21 cellular contexts compared by ENCODE assay signal in the genomic region with DNA sequence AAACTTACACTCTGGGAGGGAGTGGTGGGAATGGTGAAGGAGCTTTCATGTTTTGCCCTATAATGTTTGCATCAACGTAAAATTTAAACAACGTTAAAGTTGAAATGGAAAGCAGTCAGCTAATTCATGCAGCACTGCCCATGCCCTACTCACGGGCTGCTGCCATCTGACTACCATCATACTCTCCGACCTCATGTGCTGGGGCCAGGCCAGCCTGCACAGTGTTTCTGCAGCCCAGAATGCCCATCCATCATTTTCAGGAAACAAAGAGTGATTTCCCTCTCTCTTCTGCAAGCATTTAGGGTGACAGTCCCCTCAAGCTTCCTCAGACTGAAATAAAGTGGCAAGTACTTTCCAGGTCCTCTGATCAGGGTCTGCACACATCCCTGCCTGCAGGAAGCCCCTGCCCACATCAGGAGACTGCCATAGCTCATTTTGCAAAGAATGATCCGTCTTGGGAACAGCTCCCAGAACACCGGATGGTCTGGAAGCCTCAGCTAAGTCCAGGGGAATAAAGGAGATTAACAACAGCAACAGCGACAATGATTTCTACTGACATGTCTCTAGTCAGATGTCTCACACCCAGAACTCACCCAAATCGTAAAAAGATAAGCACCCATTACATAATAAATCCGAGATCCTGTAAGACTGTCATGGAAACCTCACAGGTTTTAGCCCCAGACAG.
"Had no signal": no experiment of that assay in that cellular context is flagged by ENCODE, and none has a peak within 500 bp of the region (broad histone marks: within the 10 kb centered on the region; RNA-seq: fewer than 3 reads in every experiment).

No MANE protein-coding gene starts in this region.

- FAIRE-seq: astrocyte, endometrium, TTC549 had no signal

- H3K9me3 ChIP-seq: left ventricle myocardium inferior, neutrophil, thoracic aorta, upper lobe of left lung had no signal

- ATAC-seq: activated T-cell treated with anti-CD3 and anti-CD28 coated beads, Interleukin-2, amount 50 U/mL, for 4 hours; foreskin keratinocyte; right cardiac atrium; T-cell; WTC11 had no signal

- H3K27me3 ChIP-seq: hepatocyte, neutrophil, upper lobe of left lung had no signal

- H3K4me3 ChIP-seq: hepatocyte, left ventricle myocardium inferior, thoracic aorta, upper lobe of left lung had no signal

- DNase-seq: activated naive CD4-positive, alpha-beta T cell; activated T-cell treated with anti-CD3 and anti-CD28 coated beads, Interleukin-2, amount 50 U/mL, for 4 hours; cortex of kidney; foreskin keratinocyte; immature natural killer cell; kidney glomerular epithelial cell; left ventricle myocardium inferior; midbrain; right cardiac atrium; stimulated activated CD4-positive, alpha-beta T cell treated with anti-CD3 and anti-CD28 coated beads, Interleukin-4, amount 100 ng/mL, for 24 hours; stimulated activated naive CD4-positive, alpha-beta T cell treated with Interleukin-2 at 50 U/mL for 16 hours; T-cell; upper lobe of left lung had no signal

- H3K36me3 ChIP-seq: left ventricle myocardium inferior, neutrophil, thoracic aorta, upper lobe of left lung had no signal

- H3K4me1 ChIP-seq: foreskin keratinocyte, left ventricle myocardium inferior, parathyroid adenoma, upper lobe of left lung had no signal

- H3K27ac ChIP-seq: foreskin keratinocyte, hepatocyte, left ventricle myocardium inferior, neutrophil, parathyroid adenoma, thoracic aorta, upper lobe of left lung had no signal
